In genomic region chr9:124658165-124659017, GRCh38 we compare ENCODE assay signal across 8 cellular contexts.
DNase-seq lines count a peak whose midpoint lies in the region; ATAC-seq and TF ChIP-seq lines count a peak whose summit lies in the region.

No MANE protein-coding gene starts in this region.

- no peak for TF ChIP-seq CTCF in esophagus squamous epithelium (IDR thresholded peaks at IDR 0.05)

- DNase-seq in NCI-H446 treated with DMSO at 0.1 percent for 48 hours (lab: John Stamatoyannopoulos, UW) (peak; percentile 91), esophagus squamous epithelium (lab: John Stamatoyannopoulos, UW) (no peak)
- DNase-seq in activated CD8-positive, alpha-beta memory T cell treated with anti-CD3 and anti-CD28 coated beads, Interleukin-2, amount 10 ng/mL, durations not matched to agents 7 days and 5 days, result peak; percentile 54
- peak; percentile 61 to 75 for DNase-seq in stimulated activated naive CD8-positive, alpha-beta T cell treated with anti-CD3 and anti-CD28 coated beads, Interleukin-15, amount 100 ng/mL, for 72 hours

- H3K4me1 Mint-ChIP-seq in activated CD8-positive, alpha-beta memory T cell treated with anti-CD3 and anti-CD28 coated beads, Interleukin-2, amount 10 ng/mL, durations not matched to agents 7 days and 5 days, result peaks cover 14% of the 10 kb centered on the region
- H3K4me1 Mint-ChIP-seq in stimulated activated naive CD8-positive, alpha-beta T cell treated with anti-CD3 and anti-CD28 coated beads, Interleukin-15, amount 100 ng/mL, for 72 hours, result peaks cover 21% of the 10 kb centered on the region

- peaks cover 25 to 43% (median 35%) of the 10 kb centered on the region in 10 experiments for H3K4me1 ChIP-seq in BLaER1 treated with 17β-estradiol and CSF1 and Interleukin-3, amounts not matched to agents 10 nM and 100 nM
- peaks cover 0 to 44% (median 8%) of the 10 kb centered on the region in 3 donors for H3K4me1 ChIP-seq in esophagus squamous epithelium
- peaks cover 0 to 4% of the 10 kb centered on the region in 2 donors for H3K4me1 ChIP-seq in mucosa of rectum (ENCODE audit: control insufficient read depth in 2 of 2, insufficient read depth in 2 of 2, low read length in 2 of 2)

- CTCF ChIA-PET in activated CD8-positive, alpha-beta memory T cell treated with anti-CD3 and anti-CD28 coated beads, Interleukin-2, amount 10 ng/mL, durations not matched to agents 7 days and 5 days (lab: Charles Lee), result interaction anchor here (1.0 to 5.5 kb wide), 3 partner anchors 41 to 54 kb away, joined by 3 to 17 read pairs (median 3); no protein-coding TSS in a partner anchor

- peak overlapping the region; percentile 78 to 96 (median 88) for H3K9ac ChIP-seq in BLaER1 treated with 17β-estradiol and CSF1 and Interleukin-3, amounts not matched to agents 10 nM and 100 nM
- peak overlapping the region; percentile 63 to 69 for H3K9ac ChIP-seq in mucosa of rectum (ENCODE audit: low read depth in 1 of 2, low read length in 2 of 2)

- peak; percentile 75 for ATAC-seq in GM19035 (IDR thresholded peaks at IDR 0.05; ENCODE audit: unreplicated experiment)
- peak; percentile 93 for ATAC-seq in HG03354 (IDR thresholded peaks at IDR 0.05; ENCODE audit: poor library complexity, severe bottlenecking, unreplicated experiment)
- peak; percentile 89 for ATAC-seq in activated CD8-positive, alpha-beta memory T cell treated with anti-CD3 and anti-CD28 coated beads, Interleukin-2, amount 10 ng/mL, durations not matched to agents 7 days and 5 days
- peak; percentile 99 for ATAC-seq in stimulated activated naive CD8-positive, alpha-beta T cell treated with anti-CD3 and anti-CD28 coated beads, Interleukin-15, amount 100 ng/mL, for 72 hours

- H4K20me1 ChIP-seq in BLaER1 treated with 17β-estradiol and CSF1 and Interleukin-3, amounts not matched to agents 10 nM and 100 nM, result no peaks in the 10 kb centered on the region

- H3K27me3 ChIP-seq in BLaER1 treated with 17β-estradiol and CSF1 and Interleukin-3, amounts not matched to agents 10 nM and 100 nM, result no peaks in the 10 kb centered on the region
- H3K27me3 ChIP-seq in esophagus squamous epithelium (no peaks in the 10 kb centered on the region), mucosa of rectum (ENCODE audit: control insufficient read depth in 2 of 2, insufficient read depth in 2 of 2, low read length in 2 of 2) (no peaks in the 10 kb centered on the region)

- WGBS in esophagus squamous epithelium, 2 donors, result 3 to 15% methylated on average over 14 of the region's 14 CpGs

- H3K4me3 Mint-ChIP-seq in activated CD8-positive, alpha-beta memory T cell treated with anti-CD3 and anti-CD28 coated beads, Interleukin-2, amount 10 ng/mL, durations not matched to agents 7 days and 5 days, result peak overlapping the region; percentile 80
- H3K4me3 Mint-ChIP-seq in stimulated activated naive CD8-positive, alpha-beta T cell treated with anti-CD3 and anti-CD28 coated beads, Interleukin-15, amount 100 ng/mL, for 72 hours, result peak overlapping the region; percentile 81 to 97

- H3K27ac Mint-ChIP-seq in activated CD8-positive, alpha-beta memory T cell treated with anti-CD3 and anti-CD28 coated beads, Interleukin-2, amount 10 ng/mL, durations not matched to agents 7 days and 5 days, result no peak overlapping the region
- peak overlapping the region; percentile 16 to 97 for H3K27ac Mint-ChIP-seq in stimulated activated naive CD8-positive, alpha-beta T cell treated with anti-CD3 and anti-CD28 coated beads, Interleukin-15, amount 100 ng/mL, for 72 hours

- peaks cover 1% of the 10 kb centered on the region for H3K36me3 Mint-ChIP-seq in activated CD8-positive, alpha-beta memory T cell treated with anti-CD3 and anti-CD28 coated beads, Interleukin-2, amount 10 ng/mL, durations not matched to agents 7 days and 5 days

- peak overlapping the region; percentile 55 to 77 (median 70) for H3K4me3 ChIP-seq in BLaER1 treated with 17β-estradiol and CSF1 and Interleukin-3, amounts not matched to agents 10 nM and 100 nM
- H3K4me3 ChIP-seq in esophagus squamous epithelium (peak overlapping the region; percentile 32 to 66 (median 56)), mucosa of rectum (ENCODE audit: low read length in 2 of 2) (peak overlapping the region; percentile 77 to 89)

- intact Hi-C loops in esophagus squamous epithelium (cut with DNase I), result no loop called here

- no peaks in the 10 kb centered on the region for H3K9me3 Mint-ChIP-seq in activated CD8-positive, alpha-beta memory T cell treated with anti-CD3 and anti-CD28 coated beads, Interleukin-2, amount 10 ng/mL, durations not matched to agents 7 days and 5 days (ENCODE audit: low read depth)
- no peaks in the 10 kb centered on the region for H3K9me3 Mint-ChIP-seq in stimulated activated naive CD8-positive, alpha-beta T cell treated with anti-CD3 and anti-CD28 coated beads, Interleukin-15, amount 100 ng/mL, for 72 hours

- peak in 1 of 4 donors; percentile 50 for TF ChIP-seq POLR2A in esophagus squamous epithelium (IDR thresholded peaks at IDR 0.05)

- H3K4me2 ChIP-seq in BLaER1 treated with 17β-estradiol and CSF1 and Interleukin-3, amounts not matched to agents 10 nM and 100 nM, result peak overlapping the region; percentile 68 to 93 (median 83)

- peaks cover 0 to 8% (median 0%) of the 10 kb centered on the region in 11 experiments; a peak in 2 of 22 replicates for H3K9me3 ChIP-seq in BLaER1 treated with 17β-estradiol and CSF1 and Interleukin-3, amounts not matched to agents 10 nM and 100 nM (replicated peaks in 1 of 11)
- no peaks in the 10 kb centered on the region for H3K9me3 ChIP-seq in esophagus squamous epithelium
- H3K9me3 ChIP-seq in mucosa of rectum (ENCODE audit: control insufficient read depth in 2 of 2, low read length in 2 of 2), result no peaks in the 10 kb centered on the region

- H3K27ac ChIP-seq in BLaER1 treated with 17β-estradiol and CSF1 and Interleukin-3, amounts not matched to agents 10 nM and 100 nM, result peak overlapping the region; percentile 66 to 99 (median 95); a peak in 21 of 22 replicates
- peak overlapping the region; percentile 36 to 87 (median 80) for H3K27ac ChIP-seq in esophagus squamous epithelium
- H3K27ac ChIP-seq in mucosa of rectum (ENCODE audit: low read depth in 2 of 2, low read length in 2 of 2), result peak overlapping the region; percentile 74 to 77

- H3K27me3 Mint-ChIP-seq in activated CD8-positive, alpha-beta memory T cell treated with anti-CD3 and anti-CD28 coated beads, Interleukin-2, amount 10 ng/mL, durations not matched to agents 7 days and 5 days, result peaks cover 56% of the 10 kb centered on the region
- H3K27me3 Mint-ChIP-seq in stimulated activated naive CD8-positive, alpha-beta T cell treated with anti-CD3 and anti-CD28 coated beads, Interleukin-15, amount 100 ng/mL, for 72 hours, result no peaks in the 10 kb centered on the region

- H3K36me3 ChIP-seq in BLaER1 treated with 17β-estradiol and CSF1 and Interleukin-3, amounts not matched to agents 10 nM and 100 nM, result peaks cover 0 to 16% (median 4%) of the 10 kb centered on the region in 11 experiments; a peak in 8 of 22 replicates
- H3K36me3 ChIP-seq in esophagus squamous epithelium (no peaks in the 10 kb centered on the region), mucosa of rectum (ENCODE audit: control insufficient read depth in 2 of 2, insufficient read depth in 2 of 2, low read length in 2 of 2) (no peaks in the 10 kb centered on the region)
